In the genomic region with DNA sequence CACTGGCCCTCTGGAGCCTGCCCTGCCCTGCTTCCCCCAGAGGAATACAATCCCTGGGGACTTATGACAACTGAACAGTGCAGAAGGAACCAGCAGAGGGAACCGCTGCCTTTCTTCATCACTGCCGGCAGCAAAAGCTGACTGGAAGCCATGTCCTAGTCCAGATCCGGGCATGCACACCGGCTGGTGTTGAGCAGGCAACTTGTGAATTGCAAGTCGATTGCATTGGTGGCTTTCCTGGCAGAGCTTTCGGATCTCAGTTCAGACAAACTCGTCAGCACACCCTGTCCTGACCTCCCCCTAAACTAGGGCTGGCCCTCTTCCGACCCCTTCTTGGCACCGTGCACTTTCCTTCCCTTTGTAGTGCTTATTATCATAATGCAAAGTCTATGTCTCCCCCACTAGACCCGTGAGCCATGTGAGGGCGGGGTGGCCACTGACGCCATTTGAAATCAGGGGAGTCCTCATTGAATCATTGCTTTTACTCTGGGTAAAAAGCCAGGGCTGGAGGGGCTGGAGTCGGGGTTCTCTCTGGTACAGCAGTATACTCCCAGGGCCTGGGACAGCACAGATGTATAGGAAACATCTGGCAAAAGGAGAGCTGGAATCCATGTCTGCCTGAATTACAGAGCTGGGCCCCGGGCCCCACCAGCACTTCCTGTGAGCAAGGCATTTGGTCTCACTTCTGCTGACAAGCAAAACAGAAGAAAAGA, we compare ENCODE assay signal across 8 cellular contexts. TPM values are rescaled to one million over a fixed set of nuclear protein-coding genes. Genes with fewer than 3 reads are reported as not detected.
DNase-seq lines count a peak whose midpoint lies in the region; ATAC-seq and TF ChIP-seq lines count a peak whose summit lies in the region.

No MANE protein-coding gene starts in this region.

- TF ChIP-seq CTCF in VCaP (conservative IDR thresholded peaks at IDR 0.05) (peak; percentile 47), fibroblast of mammary gland (conservative IDR thresholded peaks at IDR 0.05; ENCODE audit: control insufficient read depth, insufficient read depth, low read depth, low read length) (peak; percentile 8)

- no peak overlapping the region for H3K4me3 ChIP-seq in fibroblast of mammary gland (ENCODE audit: control insufficient read depth, low read depth, low read length)

- peak overlapping the region; percentile 21; the same call in 1 of the 2 replicates for H3K27ac ChIP-seq in VCaP

- DNase-seq in activated T-cell treated with anti-CD3 and anti-CD28 coated beads, Interleukin-2, amount 50 U/mL, for 1 hour = peak; percentile 55
- DNase-seq in activated T-cell treated with anti-CD3 and anti-CD28 coated beads for 4 hours (no peak), LHCN-M2 (ENCODE audit: low read depth) (peak; percentile 28), fibroblast of mammary gland (ENCODE audit: low read depth) (peak; percentile 33), iPS-NIHi11 (ENCODE audit: low spot score) (no peak)
- DNase-seq in stimulated activated CD4-positive, alpha-beta T cell treated with anti-CD3 and anti-CD28 coated beads, Interleukin-4, amount 100 ng/mL, for 24 hours = peak; percentile 38

- ATAC-seq in GM18867 (IDR thresholded peaks at IDR 0.05; ENCODE audit: unreplicated experiment) = no peak

RNA-seq across cellular contexts. Expression of gene ARHGAP4, which starts 1.8 kb away (rescaled TPM):
- 4.1 and 15.2 TPM in 2 replicates for total RNA-seq in LHCN-M2 (2014; rRNA removed)
- 1.9 TPM for polyA plus RNA-seq in LHCN-M2 (2012)

RNA-seq across cellular contexts. Expression of gene NAA10, which starts 10.5 kb away (rescaled TPM):
- 160 and 164 TPM in 2 replicates for total RNA-seq in LHCN-M2 (2014; rRNA removed)
- polyA plus RNA-seq in LHCN-M2 (2012) = 177 TPM

RNA-seq across cellular contexts. Expression of gene AVPR2, which starts 19.8 kb away (rescaled TPM):
- not detected in 2 replicates for total RNA-seq in LHCN-M2 (2014; rRNA removed)
- not detected for polyA plus RNA-seq in LHCN-M2 (2012)

RNA-seq across cellular contexts. Expression of gene RENBP, which starts 20.1 kb away (rescaled TPM):
- 0.40 TPM in 1 of 2 replicates, not detected in the other for total RNA-seq in LHCN-M2 (2014; rRNA removed)
- polyA plus RNA-seq in LHCN-M2 (2012) = 1.3 TPM

RNA-seq across cellular contexts. Expression of gene L1CAM, which starts 38.3 kb away (rescaled TPM):
- 0.29 and 2.1 TPM in 2 replicates for total RNA-seq in LHCN-M2 (2014; rRNA removed)
- 0.70 TPM for polyA plus RNA-seq in LHCN-M2 (2012)

Comparison
In these comparisons a context has a peak if more than half of its experiments do, and no peak if none do; other contexts are left out.
1. DNase-seq: peak in activated T-cell treated with anti-CD3 and anti-CD28 coated beads, Interleukin-2, amount 50 U/mL, for 1 hour (single experiment), LHCN-M2 (single experiment), fibroblast of mammary gland (single experiment) and stimulated activated CD4-positive, alpha-beta T cell treated with anti-CD3 and anti-CD28 coated beads, Interleukin-4, amount 100 ng/mL, for 24 hours (single experiment); none in activated T-cell treated with anti-CD3 and anti-CD28 coated beads for 4 hours (single experiment) and iPS-NIHi11 (single experiment).